ENCODE assay signal across 30 cellular contexts in genomic region chr18:5468394-5468793, GRCh38.
"Had no signal": no experiment of that assay in that cellular context is flagged by ENCODE, and none has a peak within 500 bp of the region (broad histone marks: within the 10 kb centered on the region; RNA-seq: fewer than 3 reads in every experiment).

No MANE protein-coding gene starts in this region.

- H3K4me1 Mint-ChIP-seq: naive thymus-derived CD8-positive, alpha-beta T cell; nephron progenitor cell; neural crest cell; stimulated activated memory B cell treated with anti-CD40 and anti-IgM and Interleukin-4, amounts not matched to agents 10 μg/mL and 1 μg/mL and 100 μg/mL, for 72 hours; stimulated activated naive CD8-positive, alpha-beta T cell treated with anti-CD3 and anti-CD28 coated beads, Interleukin-15, amount 100 ng/mL, for 72 hours had no signal

- H3K27ac ChIP-seq: neutrophil, ovary, parathyroid adenoma, psoas muscle, right lobe of liver, sigmoid colon, suprapubic skin, testis, tibial artery, transverse colon, upper lobe of right lung, uterus had no signal

- ATAC-seq: naive thymus-derived CD8-positive, alpha-beta T cell; psoas muscle; right cardiac atrium; stimulated activated memory B cell treated with anti-CD40 and anti-IgM and Interleukin-4, amounts not matched to agents 10 μg/mL and 1 μg/mL and 100 μg/mL, for 72 hours; stimulated activated naive CD8-positive, alpha-beta T cell treated with anti-CD3 and anti-CD28 coated beads, Interleukin-15, amount 100 ng/mL, for 72 hours; stimulated activated naive CD8-positive, alpha-beta T cell treated with anti-CD3 and anti-CD28 coated beads, Interleukin-15, Interleukin-2, amounts not matched to agents 100 U/mL and 50 U/mL, for 24 hours; upper lobe of right lung had no signal

- H3K27me3 ChIP-seq: neutrophil, ovary, right lobe of liver, sigmoid colon, suprapubic skin, testis, tibial artery, transverse colon, upper lobe of right lung, uterus had no signal

- H3K4me3 Mint-ChIP-seq: naive thymus-derived CD8-positive, alpha-beta T cell; natural killer cell treated with Interleukin-12 subunit alpha and Interleukin-12 subunit beta and Interleukin-15 and Interleukin-18, amount 100 ng/mL, for 72 hours; nephron progenitor cell; neural crest cell; stimulated activated memory B cell treated with anti-CD40 and anti-IgM and Interleukin-4, amounts not matched to agents 10 μg/mL and 1 μg/mL and 100 μg/mL, for 72 hours; stimulated activated naive CD8-positive, alpha-beta T cell treated with anti-CD3 and anti-CD28 coated beads, Interleukin-15, amount 100 ng/mL, for 72 hours; type B pancreatic cell had no signal

- DNase-seq: naive thymus-derived CD8-positive, alpha-beta T cell; nephron progenitor cell; nucleus accumbens; ovary; psoas muscle; right cardiac atrium; right lobe of liver; sigmoid colon; small intestine; stimulated activated CD4-positive, alpha-beta T cell treated with anti-CD3 and anti-CD28 coated beads, Interleukin-15, amount 100 ng/mL, for 24 hours; stimulated activated CD4-positive, alpha-beta T cell treated with anti-CD3 and anti-CD28 coated beads, Interleukin-2, amount 100 ng/mL, for 24 hours; stimulated activated CD4-positive, alpha-beta T cell treated with anti-CD3 and anti-CD28 coated beads, Interleukin-2, amount 100 ng/mL, for 48 hours; stimulated activated CD4-positive, alpha-beta T cell treated with anti-CD3 and anti-CD28 coated beads, Interleukin-4, amount 100 ng/mL, for 24 hours; stimulated activated naive CD4-positive, alpha-beta T cell; stimulated activated naive CD8-positive, alpha-beta T cell treated with anti-CD3 and anti-CD28 coated beads, Interleukin-15, amount 100 ng/mL, for 72 hours; stimulated activated naive CD8-positive, alpha-beta T cell treated with anti-CD3 and anti-CD28 coated beads, Interleukin-15, Interleukin-2, amounts not matched to agents 100 U/mL and 50 U/mL, for 24 hours; substantia nigra; testis; tibial artery; transverse colon; upper lobe of right lung; uterus had no signal

- H3K27me3 Mint-ChIP-seq: progenitor cell of endocrine pancreas; stimulated activated memory B cell treated with anti-CD40 and anti-IgM and Interleukin-4, amounts not matched to agents 10 μg/mL and 1 μg/mL and 100 μg/mL, for 72 hours; type B pancreatic cell had no signal

- H3K36me3 Mint-ChIP-seq: naive thymus-derived CD8-positive, alpha-beta T cell; natural killer cell treated with Interleukin-12 subunit alpha and Interleukin-12 subunit beta and Interleukin-15 and Interleukin-18, amount 100 ng/mL, for 72 hours; stimulated activated memory B cell treated with anti-CD40 and anti-IgM and Interleukin-4, amounts not matched to agents 10 μg/mL and 1 μg/mL and 100 μg/mL, for 72 hours; type B pancreatic cell had no signal

- H3K27ac Mint-ChIP-seq: naive thymus-derived CD8-positive, alpha-beta T cell; natural killer cell treated with Interleukin-12 subunit alpha and Interleukin-12 subunit beta and Interleukin-15 and Interleukin-18, amount 100 ng/mL, for 72 hours; nephron progenitor cell; progenitor cell of endocrine pancreas; stimulated activated memory B cell treated with anti-CD40 and anti-IgM and Interleukin-4, amounts not matched to agents 10 μg/mL and 1 μg/mL and 100 μg/mL, for 72 hours; stimulated activated naive CD8-positive, alpha-beta T cell treated with anti-CD3 and anti-CD28 coated beads, Interleukin-15, amount 100 ng/mL, for 72 hours; type B pancreatic cell had no signal

- H2AFZ ChIP-seq: parathyroid adenoma had no signal

- H3K4me1 ChIP-seq: psoas muscle, right lobe of liver, testis, tibial artery, transverse colon, uterus had no signal

- H3K36me3 ChIP-seq: neutrophil, ovary, right lobe of liver, suprapubic skin, tibial artery, transverse colon, upper lobe of right lung, uterus had no signal

- H3K9me3 Mint-ChIP-seq: naive thymus-derived CD8-positive, alpha-beta T cell; natural killer cell treated with Interleukin-12 subunit alpha and Interleukin-12 subunit beta and Interleukin-15 and Interleukin-18, amount 100 ng/mL, for 72 hours; nephron progenitor cell; neural crest cell; stimulated activated memory B cell treated with anti-CD40 and anti-IgM and Interleukin-4, amounts not matched to agents 10 μg/mL and 1 μg/mL and 100 μg/mL, for 72 hours; stimulated activated naive CD8-positive, alpha-beta T cell treated with anti-CD3 and anti-CD28 coated beads, Interleukin-15, amount 100 ng/mL, for 72 hours; type B pancreatic cell had no signal

- H3K9me3 ChIP-seq: neutrophil, ovary, psoas muscle, right lobe of liver, sigmoid colon, suprapubic skin, testis, tibial artery, transverse colon, upper lobe of right lung, uterus had no signal

- H3K4me3 ChIP-seq: ovary, psoas muscle, right lobe of liver, sigmoid colon, suprapubic skin, testis, tibial artery, transverse colon, upper lobe of right lung, uterus had no signal
